Comparison of ENCODE assay signal across 17 cellular contexts in the genomic region with DNA sequence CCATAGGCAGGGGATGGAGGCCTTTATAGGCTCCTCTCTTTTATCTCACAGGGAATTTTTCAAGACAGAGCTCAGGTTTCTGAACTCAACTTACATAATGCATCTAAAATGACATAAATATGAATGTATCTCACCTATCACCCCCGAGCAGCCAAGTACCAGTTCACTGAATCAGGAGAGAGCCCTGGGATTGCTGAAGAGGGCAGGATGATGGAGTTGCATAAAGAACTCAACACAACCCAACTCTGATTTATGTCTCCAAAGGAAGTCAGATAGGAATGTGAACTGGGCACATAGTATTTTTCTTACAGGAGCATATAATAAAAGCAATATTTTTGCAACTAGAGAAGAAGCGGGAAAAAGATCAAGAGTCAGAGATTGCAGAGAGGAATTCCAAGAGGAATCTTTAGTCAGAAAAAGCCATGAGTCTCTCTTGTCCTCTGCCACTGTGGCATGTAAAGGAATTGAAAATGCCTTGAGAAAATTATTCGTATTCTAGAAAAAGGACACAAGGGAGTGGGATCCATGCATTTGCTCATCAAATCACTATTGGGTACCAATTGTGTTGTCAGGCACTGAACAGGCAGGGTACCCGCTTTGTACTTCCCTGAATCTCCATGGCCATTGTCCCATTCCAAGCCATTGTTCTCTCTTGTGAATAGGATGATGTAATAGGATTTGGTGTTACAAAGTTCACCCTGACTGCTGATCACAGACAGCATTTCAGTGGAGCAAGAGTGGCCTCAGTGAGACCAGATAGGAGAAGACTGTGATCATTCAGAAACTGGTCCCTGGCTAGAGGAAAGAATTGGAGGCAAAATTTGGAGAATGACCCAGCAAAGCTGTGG. TPM values are rescaled to one million over a fixed set of nuclear protein-coding genes. Genes with fewer than 3 reads are reported as not detected.
A peak's percentile ranks its signal among the peaks of the same experiment; 100 is the strongest.
DNase-seq lines count a peak whose midpoint lies in the region; ATAC-seq and TF ChIP-seq lines count a peak whose summit lies in the region.
"Had no signal": no experiment of that assay in that cellular context is flagged by ENCODE, and none has a peak within 500 bp of the region (broad histone marks: within the 10 kb centered on the region; RNA-seq: fewer than 3 reads in every experiment).

No MANE protein-coding gene starts in this region.

- H3K36me3 ChIP-seq in spleen, result no peaks in the 10 kb centered on the region
- H3K36me3 ChIP-seq: upper lobe of left lung had no signal

- no peak overlapping the region for H3K4me3 ChIP-seq in spleen
- H3K4me3 ChIP-seq: BLaER1 treated with 17β-estradiol and CSF1 and Interleukin-3, amounts not matched to agents 10 nM and 100 nM; upper lobe of left lung had no signal

- DNase-seq in WTC11 (ENCODE audit: low spot score) (no peak), lung microvascular endothelial cell (ENCODE audit: low read depth in 2 of 2) (peak; percentile 68 to 91), substantia nigra (lab: John Stamatoyannopoulos, UW) (peak in 21 of 49 donors; percentile 15 to 80 (median 32)), T-helper 17 cell (no peak), spleen (no peak)
- no peak for DNase-seq in activated CD4-positive, alpha-beta memory T cell treated with anti-CD3 and anti-CD28 coated beads, Interleukin-2, amount 10 ng/mL, durations not matched to agents 7 days and 5 days
- DNase-seq: activated CD4-positive, alpha-beta T cell treated with anti-CD3 and anti-CD28 coated beads, Interleukin-2, amount 50 U/mL, for 1 hour; activated naive CD8-positive, alpha-beta T cell treated with anti-CD3 and anti-CD28 coated beads for 36 hours; activated T-cell treated with anti-CD3 and anti-CD28 coated beads, Interleukin-2, amount 50 U/mL, for 24 hours; foreskin melanocyte; NCI-H1048; NCI-H69; upper lobe of left lung had no signal

- H3K27me3 Mint-ChIP-seq in WTC11 (ENCODE audit: low read depth) (no peaks in the 10 kb centered on the region), T-helper 17 cell (peaks cover 31% of the 10 kb centered on the region)
- H3K27me3 Mint-ChIP-seq in activated CD4-positive, alpha-beta memory T cell treated with anti-CD3 and anti-CD28 coated beads, Interleukin-2, amount 10 ng/mL, durations not matched to agents 7 days and 5 days, result peaks cover 4% of the 10 kb centered on the region
- H3K27me3 Mint-ChIP-seq: activated naive CD8-positive, alpha-beta T cell treated with anti-CD3 and anti-CD28 coated beads for 36 hours had no signal

- POLR2A ChIA-PET in WTC11 (lab: Charles Lee), result no interaction called here
- POLR2A ChIA-PET in activated CD4-positive, alpha-beta memory T cell treated with anti-CD3 and anti-CD28 coated beads, Interleukin-2, amount 10 ng/mL, durations not matched to agents 7 days and 5 days (lab: Charles Lee), result no interaction called here

- H3K4me1 ChIP-seq in spleen, result peaks cover 0 to 46% (median 0%) of the 10 kb centered on the region in 6 donors

- H3K4me3 Mint-ChIP-seq in WTC11 (no peak overlapping the region), T-helper 17 cell (no peak overlapping the region)
- no peak overlapping the region for H3K4me3 Mint-ChIP-seq in activated CD4-positive, alpha-beta memory T cell treated with anti-CD3 and anti-CD28 coated beads, Interleukin-2, amount 10 ng/mL, durations not matched to agents 7 days and 5 days
- H3K4me3 Mint-ChIP-seq: activated naive CD8-positive, alpha-beta T cell treated with anti-CD3 and anti-CD28 coated beads for 36 hours; activated T-cell treated with anti-CD3 and anti-CD28 coated beads, Interleukin-2, amount 50 U/mL, for 24 hours had no signal

- intact Hi-C loops in spleen (cut with DNase I; ENCODE audit: low total_unique reads), result no loop called here

- H3K4me1 Mint-ChIP-seq in WTC11 (peaks cover 45% of the 10 kb centered on the region), T-helper 17 cell (no peaks in the 10 kb centered on the region)
- no peaks in the 10 kb centered on the region for H3K4me1 Mint-ChIP-seq in activated CD4-positive, alpha-beta memory T cell treated with anti-CD3 and anti-CD28 coated beads, Interleukin-2, amount 10 ng/mL, durations not matched to agents 7 days and 5 days
- H3K4me1 Mint-ChIP-seq: activated naive CD8-positive, alpha-beta T cell treated with anti-CD3 and anti-CD28 coated beads for 36 hours had no signal

- 85 to 96% (median 90%) methylated on average over 4 of the region's 4 CpGs for WGBS in spleen, 5 donors

- H3K9me3 Mint-ChIP-seq in WTC11, result no peaks in the 10 kb centered on the region
- H3K9me3 Mint-ChIP-seq in activated CD4-positive, alpha-beta memory T cell treated with anti-CD3 and anti-CD28 coated beads, Interleukin-2, amount 10 ng/mL, durations not matched to agents 7 days and 5 days, result no peaks in the 10 kb centered on the region
- H3K9me3 Mint-ChIP-seq: activated naive CD8-positive, alpha-beta T cell treated with anti-CD3 and anti-CD28 coated beads for 36 hours; activated T-cell treated with anti-CD3 and anti-CD28 coated beads, Interleukin-2, amount 50 U/mL, for 24 hours had no signal

- H3K27ac Mint-ChIP-seq in WTC11 (no peak overlapping the region), T-helper 17 cell (no peak overlapping the region)
- no peak overlapping the region for H3K27ac Mint-ChIP-seq in activated CD4-positive, alpha-beta memory T cell treated with anti-CD3 and anti-CD28 coated beads, Interleukin-2, amount 10 ng/mL, durations not matched to agents 7 days and 5 days
- H3K27ac Mint-ChIP-seq: activated T-cell treated with anti-CD3 and anti-CD28 coated beads, Interleukin-2, amount 50 U/mL, for 24 hours had no signal

- TF ChIP-seq CTCF in WTC11 (IDR thresholded peaks at IDR 0.05), result no peak
- TF ChIP-seq CTCF in spleen (IDR thresholded peaks at IDR 0.05 in 8 of 11, conservative IDR thresholded peaks at IDR 0.05 in 3 of 11), result no peak

- TF ChIP-seq POLR2A in spleen (IDR thresholded peaks at IDR 0.05), result no peak

- no peaks in the 10 kb centered on the region for H3K27me3 ChIP-seq in spleen (replicated peaks in 1 of 7)
- H3K27me3 ChIP-seq: BLaER1 treated with 17β-estradiol and CSF1 and Interleukin-3, amounts not matched to agents 10 nM and 100 nM; upper lobe of left lung had no signal

- CTCF ChIA-PET in WTC11 (lab: Charles Lee), result interaction anchor here (0.9 to 1.4 kb wide), 2 partner anchors 12 to 17 kb away, joined by 3 to 4 read pairs; no protein-coding TSS in a partner anchor
- CTCF ChIA-PET in activated CD4-positive, alpha-beta memory T cell treated with anti-CD3 and anti-CD28 coated beads, Interleukin-2, amount 10 ng/mL, durations not matched to agents 7 days and 5 days (lab: Charles Lee), result no interaction called here

- H3K9me3 ChIP-seq in T-helper 17 cell (ENCODE audit: control insufficient read depth, low read length, poor library complexity, severe bottlenecking), result no peaks in the 10 kb centered on the region
- H3K9me3 ChIP-seq in spleen, result no peaks in the 10 kb centered on the region
- H3K9me3 ChIP-seq: BLaER1 treated with 17β-estradiol and CSF1 and Interleukin-3, amounts not matched to agents 10 nM and 100 nM; upper lobe of left lung had no signal

- peak overlapping the region; percentile 81 for H3K27ac ChIP-seq in substantia nigra (ENCODE audit: low read depth, low read length, poor library complexity, severe bottlenecking)
- peak overlapping the region in 2 of 8 donors; percentile 52 for H3K27ac ChIP-seq in spleen
- H3K27ac ChIP-seq: BLaER1 treated with 17β-estradiol and CSF1 and Interleukin-3, amounts not matched to agents 10 nM and 100 nM had no signal

- no peak for ATAC-seq in WTC11
- ATAC-seq in esophagus mucosa, result peak; percentile 37
- no peak for ATAC-seq in T-helper 17 cell
- ATAC-seq in HG03378 (IDR thresholded peaks at IDR 0.05; ENCODE audit: unreplicated experiment), result no peak
- ATAC-seq: SK-N-SH treated with all-trans-retinoic acid at 6 μM for 48 hours had no signal

- H3K36me3 Mint-ChIP-seq in WTC11, result no peaks in the 10 kb centered on the region
- peaks cover 2% of the 10 kb centered on the region for H3K36me3 Mint-ChIP-seq in T-helper 17 cell (ENCODE audit: low read depth)
- H3K36me3 Mint-ChIP-seq in activated CD4-positive, alpha-beta memory T cell treated with anti-CD3 and anti-CD28 coated beads, Interleukin-2, amount 10 ng/mL, durations not matched to agents 7 days and 5 days (ENCODE audit: low read depth), result no peaks in the 10 kb centered on the region
- H3K36me3 Mint-ChIP-seq: activated naive CD8-positive, alpha-beta T cell treated with anti-CD3 and anti-CD28 coated beads for 36 hours had no signal

TF ChIP-seq in WTC11, 78 proteins besides CTCF, POLR2A, EP300 and RAD21:
- TF ChIP-seq FOXP1 (CRISPR knock-in tag; IDR thresholded peaks at IDR 0.05; ENCODE audit: borderline replicate concordance), result no peak
- TF ChIP-seq GABPB1 (CRISPR knock-in tag; IDR thresholded peaks at IDR 0.05), result peak; percentile 92
TF ChIP-seq in WTC11: peak in this region for 1.

RNA-seq across cellular contexts. Expression of gene RIN2, which starts 16.3 kb away (rescaled TPM):
- total RNA-seq in WTC11 (2021) (2.1 to 4.3 TPM (median 2.8 TPM) in 3 replicates), esophagus mucosa (42.3 TPM), lung microvascular endothelial cell (71.4 and 80.2 TPM in 2 replicates), T-helper 17 cell (1 to 10 TPM; 1.0 to 1.2 TPM), spleen (100 to 1,000 TPM in 2 of 7 donors, 10 to 100 TPM in 5; 56.7 to 135 (median 93.7) TPM)
- total RNA-seq in activated CD4-positive, alpha-beta memory T cell treated with anti-CD3 and anti-CD28 coated beads, Interleukin-2, amount 10 ng/mL, durations not matched to agents 7 days and 5 days, result not detected
- 10 to 100 TPM in 1 of 3 donors, 1 to 10 TPM in 2; 4.8 to 14.5 (median 6.2) TPM for polyA plus RNA-seq in spleen
- total RNA-seq: activated naive CD8-positive, alpha-beta T cell treated with anti-CD3 and anti-CD28 coated beads for 36 hours had no signal

Comparison
In these comparisons a context has a peak if more than half of its experiments do, and no peak if none do; other contexts are left out.
1. DNase-seq: peak in lung microvascular endothelial cell (2 of 2); none in WTC11 (single experiment), T-helper 17 cell (0 of 3), activated CD4-positive, alpha-beta memory T cell treated with anti-CD3 and anti-CD28 coated beads, Interleukin-2, amount 10 ng/mL, durations not matched to agents 7 days and 5 days (single experiment) and spleen (single experiment).